ENCODE assay signal across 13 cellular contexts in genomic region chr3:177833392-177833791, GRCh38.
DNase-seq lines count a peak whose midpoint lies in the region.
"Had no signal": no experiment of that assay in that cellular context is flagged by ENCODE, and none has a peak within 500 bp of the region (broad histone marks: within the 10 kb centered on the region; RNA-seq: fewer than 3 reads in every experiment).

No MANE protein-coding gene starts in this region.

- H3K36me3 ChIP-seq in endocrine pancreas (ENCODE audit: control insufficient read depth, insufficient read depth, low read length) = no peaks in the 10 kb centered on the region
- H3K36me3 ChIP-seq: heart left ventricle, thoracic aorta had no signal

- H3K9me3 ChIP-seq in endocrine pancreas (ENCODE audit: control insufficient read depth, low read length) = no peaks in the 10 kb centered on the region
- H3K9me3 ChIP-seq: heart left ventricle, thoracic aorta had no signal

- peaks cover 17% of the 10 kb centered on the region for H3K4me1 ChIP-seq in endocrine pancreas (ENCODE audit: control insufficient read depth, insufficient read depth, low read length)

- no peak overlapping the region for H3K9ac ChIP-seq in endocrine pancreas (ENCODE audit: control insufficient read depth, insufficient read depth, low read length)

- DNase-seq in DMS79 (lab: John Stamatoyannopoulos, UW) (peak; percentile 11), NCI-H187 treated with DMSO at 0.1 percent for 48 hours (lab: John Stamatoyannopoulos, UW) (peak; percentile 26), NCI-H774 (lab: John Stamatoyannopoulos, UW) (peak; percentile 80), iPS-NIHi11 (ENCODE audit: low spot score) (no peak), A172 (ENCODE audit: low spot score) (no peak)
- DNase-seq in NK-92 treated with Interleukin-12 subunit alpha and Interleukin-12 subunit beta, amount 100 ng/mL, for 24 hours (lab: John Stamatoyannopoulos, UW) = no peak
- no peak for DNase-seq in stimulated activated CD4-positive, alpha-beta T cell treated with anti-CD3 and anti-CD28 coated beads, Interleukin-12 subunit alpha, Interleukin-12 subunit beta, amount 100 ng/mL, for 4 hours
- DNase-seq: activated CD4-positive, alpha-beta T cell treated with anti-CD3 and anti-CD28 coated beads, Interleukin-2, amount 50 U/mL, for 1 hour; activated T-cell treated with anti-CD3 and anti-CD28 coated beads, Interleukin-2, amount 50 U/mL, for 4 hours; heart left ventricle; naive B cell had no signal

- no peaks in the 10 kb centered on the region for H3K27me3 ChIP-seq in endocrine pancreas (ENCODE audit: control insufficient read depth, insufficient read depth, low read length)
- H3K27me3 ChIP-seq: heart left ventricle had no signal

- H3K4me3 ChIP-seq in endocrine pancreas (ENCODE audit: control insufficient read depth, insufficient read depth, low read length) = peak overlapping the region; percentile 15
- H3K4me3 ChIP-seq: heart left ventricle, thoracic aorta had no signal

Comparison
In these comparisons a context has a peak if more than half of its experiments do, and no peak if none do; other contexts are left out.
1. DNase-seq: peak in DMS79 (single experiment), NCI-H187 treated with DMSO at 0.1 percent for 48 hours (single experiment) and NCI-H774 (single experiment); none in iPS-NIHi11 (single experiment), NK-92 treated with Interleukin-12 subunit alpha and Interleukin-12 subunit beta, amount 100 ng/mL, for 24 hours (single experiment), A172 (single experiment) and stimulated activated CD4-positive, alpha-beta T cell treated with anti-CD3 and anti-CD28 coated beads, Interleukin-12 subunit alpha, Interleukin-12 subunit beta, amount 100 ng/mL, for 4 hours (single experiment).